In genomic region chr6:160249687-160250086, GRCh38 we compare ENCODE assay signal across 25 cellular contexts. TPM values are rescaled to one million over a fixed set of nuclear protein-coding genes. Genes with fewer than 3 reads are reported as not detected.
"Had no signal": no experiment of that assay in that cellular context is flagged by ENCODE, and none has a peak within 500 bp of the region (broad histone marks: within the 10 kb centered on the region; RNA-seq: fewer than 3 reads in every experiment).

No MANE protein-coding gene starts in this region.

- H3K27me3 ChIP-seq: esophagus muscularis mucosa, gastrocnemius medialis, left lung, neural progenitor cell, upper lobe of left lung had no signal

- H3K27ac ChIP-seq: esophagus muscularis mucosa, gastrocnemius medialis, left lung, neural progenitor cell, spleen, thoracic aorta, upper lobe of left lung had no signal

- H3K4me3 ChIP-seq: esophagus muscularis mucosa, gastrocnemius medialis, left lung, lung, neural progenitor cell, spleen, thoracic aorta, upper lobe of left lung had no signal

- H3K4me1 ChIP-seq: esophagus muscularis mucosa, gastrocnemius medialis, left lung, spleen, upper lobe of left lung had no signal

- FAIRE-seq: islet of Langerhans, TTC549 had no signal

- H3K9me3 ChIP-seq: esophagus muscularis mucosa, gastrocnemius medialis, left lung, spleen, thoracic aorta, upper lobe of left lung had no signal

- H3K9ac ChIP-seq: neural progenitor cell had no signal

- H3K4me2 ChIP-seq: neural progenitor cell had no signal

- H2AFZ ChIP-seq: neural progenitor cell had no signal

- DNase-seq: activated CD4-positive, alpha-beta T cell treated with anti-CD3 and anti-CD28 coated beads for 1 hour; activated T-cell treated with anti-CD3 and anti-CD28 coated beads, Interleukin-2, amount 50 U/mL, for 24 hours; aorta; caudate nucleus; dermis blood vessel endothelial cell; effector memory CD4-positive, alpha-beta T cell; gastrocnemius medialis; head of caudate nucleus; left lung; naive thymus-derived CD4-positive, alpha-beta T cell; spleen; stimulated activated CD4-positive, alpha-beta T cell treated with anti-CD3 and anti-CD28 coated beads, Interleukin-4, amount 100 ng/mL, for 1 hour; stimulated activated naive CD4-positive, alpha-beta T cell; T-cell; upper lobe of left lung had no signal

- H3K36me3 ChIP-seq: esophagus muscularis mucosa, gastrocnemius medialis, left lung, neural progenitor cell, spleen, thoracic aorta, upper lobe of left lung had no signal

- ATAC-seq: activated naive CD4-positive, alpha-beta T cell treated with anti-CD3 and anti-CD28 coated beads, Interleukin-2, amount 50 U/mL, for 72 hours; activated T-helper 17 cell treated with anti-CD3 and anti-CD28 coated beads, Interleukin-2, amount 50 U/mL, for 72 hours; gastrocnemius medialis; left lung; naive thymus-derived CD4-positive, alpha-beta T cell; T-cell had no signal

RNA-seq across cellular contexts. Expression of gene SLC22A2, which starts 8.9 kb away (rescaled TPM):
- total RNA-seq: activated naive CD4-positive, alpha-beta T cell treated with anti-CD3 and anti-CD28 coated beads, Interleukin-2, amount 50 U/mL, for 72 hours; activated T-helper 17 cell treated with anti-CD3 and anti-CD28 coated beads, Interleukin-2, amount 50 U/mL, for 72 hours; dermis blood vessel endothelial cell; gastrocnemius medialis; left lung; lung; mesenteric fat pad; naive thymus-derived CD4-positive, alpha-beta T cell; omental fat pad; spleen; T-cell; thoracic aorta; upper lobe of left lung had no signal
- polyA plus RNA-seq: lung; naive thymus-derived CD4-positive, alpha-beta T cell; spleen had no signal
